8 cellular contexts compared by ENCODE assay signal in genomic region chr9:94639045-94639995, GRCh38. TPM values are rescaled to one million over a fixed set of nuclear protein-coding genes. Genes with fewer than 3 reads are reported as not detected.
DNase-seq lines count a peak whose midpoint lies in the region; ATAC-seq and TF ChIP-seq lines count a peak whose summit lies in the region.

FBP1 (minus strand) TSS chr9:94639518; CDS start chr9:94639310, 208 bp downstream.

- peak in 4 of 5 donors; percentile 16 to 20 (median 17) for DNase-seq in CD4-positive, alpha-beta memory T cell
- peak; percentile 59 for DNase-seq in WTC11 (ENCODE audit: low spot score)
- DNase-seq in colonic mucosa = peak; percentile 83
- peak; percentile 92 for DNase-seq in lower lobe of right lung
- DNase-seq in stimulated activated CD8-positive, alpha-beta memory T cell treated with anti-CD3 and anti-CD28 coated beads, Interleukin-4, amount 100 ng/mL, for 24 hours (ENCODE audit: low read depth) = peak; percentile 34
- DNase-seq in NCI-H2171 treated with DMSO at 0.1 percent for 48 hours (lab: John Stamatoyannopoulos, UW) = no peak

- H3K4me3 ChIP-seq in CD4-positive, alpha-beta memory T cell (ENCODE audit: low read length in 2 of 2) = peak within 1 kb of the TSS; percentile 42 to 69
- peak within 1 kb of the TSS; percentile 77 for H3K4me3 ChIP-seq in colonic mucosa
- H3K4me3 ChIP-seq in lower lobe of right lung = peak within 1 kb of the TSS; percentile 82

- TF ChIP-seq CTCF in WTC11 (IDR thresholded peaks at IDR 0.05) (no peak), colonic mucosa (IDR thresholded peaks at IDR 0.05) (no peak), lower lobe of right lung (IDR thresholded peaks at IDR 0.05) (no peak)

- CTCF ChIA-PET in CD4-positive, alpha-beta memory T cell (lab: Charles Lee; ENCODE audit: partially characterized antibody) = interaction anchor here (0.5 to 1.3 kb wide), 6 partner anchors 10 to 492 kb away, joined by 3 to 15 read pairs (median 3); no protein-coding TSS in a partner anchor
- CTCF ChIA-PET in WTC11 (lab: Charles Lee) = interaction anchor here (0.8 to 2.7 kb wide), 7 partner anchors 12 to 492 kb away, joined by 3 to 11 read pairs (median 4); no protein-coding TSS in a partner anchor

- intact Hi-C loops in CD4-positive, alpha-beta memory T cell (cut with micrococcal nuclease) = no loop called here
- intact Hi-C loops in colonic mucosa (cut with DNase I) = no loop called here
- intact Hi-C loops in lower lobe of right lung (cut with DNase I) = no loop called here

- no peaks in the 10 kb centered on the region for H3K9me3 Mint-ChIP-seq in CD4-positive, alpha-beta memory T cell
- no peaks in the 10 kb centered on the region for H3K9me3 Mint-ChIP-seq in WTC11

- peak within 1 kb of the TSS; percentile 65 to 83 for H3K9ac ChIP-seq in colonic mucosa (ENCODE audit: low read depth in 2 of 2, low read length in 2 of 2)

- peaks cover 11% of the 10 kb centered on the region for H3K4me1 ChIP-seq in CD4-positive, alpha-beta memory T cell (ENCODE audit: insufficient read depth, low read length)
- H3K4me1 ChIP-seq in colonic mucosa (no peaks in the 10 kb centered on the region), lower lobe of right lung (peaks cover 34% of the 10 kb centered on the region)

- H3K4me3 Mint-ChIP-seq in CD4-positive, alpha-beta memory T cell = peak within 1 kb of the TSS; percentile 92 to 98 (median 97)
- peak within 1 kb of the TSS; percentile 70 for H3K4me3 Mint-ChIP-seq in WTC11

- peaks cover 8 to 18% (median 14%) of the 10 kb centered on the region in 4 donors for H3K4me1 Mint-ChIP-seq in CD4-positive, alpha-beta memory T cell
- H3K4me1 Mint-ChIP-seq in WTC11 = peaks cover 20% of the 10 kb centered on the region

- no peaks in the 10 kb centered on the region for H3K9me3 ChIP-seq in CD4-positive, alpha-beta memory T cell (ENCODE audit: control insufficient read depth in 1 of 2, low read length in 2 of 2)
- H3K9me3 ChIP-seq in colonic mucosa (no peaks in the 10 kb centered on the region), lower lobe of right lung (no peaks in the 10 kb centered on the region)

- ATAC-seq in HG02798 (IDR thresholded peaks at IDR 0.05; ENCODE audit: poor library complexity, unreplicated experiment) (peak; percentile 34), WTC11 (peak; percentile 53), lower lobe of right lung (peak; percentile 87 to 89), GM21526 (IDR thresholded peaks at IDR 0.05; ENCODE audit: low FRiP score, unreplicated experiment) (no peak)

- peaks cover 4 to 5% of the 10 kb centered on the region in 2 donors for H3K27me3 Mint-ChIP-seq in CD4-positive, alpha-beta memory T cell
- peaks cover 84% of the 10 kb centered on the region for H3K27me3 Mint-ChIP-seq in WTC11 (ENCODE audit: low read depth)

- H3K27ac Mint-ChIP-seq in CD4-positive, alpha-beta memory T cell = peak within 1 kb of the TSS; percentile 32 to 93 (median 85)
- no peak within 1 kb of the TSS for H3K27ac Mint-ChIP-seq in WTC11

- no peaks in the 10 kb centered on the region for H3K27me3 ChIP-seq in CD4-positive, alpha-beta memory T cell (ENCODE audit: insufficient read depth, low read length)
- H3K27me3 ChIP-seq in colonic mucosa (no peaks in the 10 kb centered on the region), lower lobe of right lung (ENCODE audit: low read depth) (no peaks in the 10 kb centered on the region)

- peaks cover 0 to 8% of the 10 kb centered on the region in 2 donors for H3K36me3 Mint-ChIP-seq in CD4-positive, alpha-beta memory T cell
- peaks cover under 1% of the 10 kb centered on the region; the same call in 1 of the 2 replicates for H3K36me3 Mint-ChIP-seq in WTC11

- POLR2A ChIA-PET in CD4-positive, alpha-beta memory T cell (lab: Charles Lee; ENCODE audit: partially characterized antibody) = interaction anchor here (0.6 to 1.9 kb wide), 3 partner anchors 17 to 87 kb away, joined by 3 to 11 read pairs (median 3); partner anchors contain the start of gene AOPEP
- POLR2A ChIA-PET in WTC11 (lab: Charles Lee) = no interaction called here

- H3K27ac ChIP-seq in CD4-positive, alpha-beta memory T cell (ENCODE audit: low read depth, low read length) = peak within 1 kb of the TSS; percentile 30
- H3K27ac ChIP-seq in colonic mucosa (peak within 1 kb of the TSS; percentile 55), lower lobe of right lung (peak within 1 kb of the TSS; percentile 86)

- H3K36me3 ChIP-seq in CD4-positive, alpha-beta memory T cell (ENCODE audit: insufficient read depth, low read length) = no peaks in the 10 kb centered on the region
- no peaks in the 10 kb centered on the region for H3K36me3 ChIP-seq in colonic mucosa
- no peaks in the 10 kb centered on the region for H3K36me3 ChIP-seq in lower lobe of right lung

TF ChIP-seq in WTC11, 78 proteins besides CTCF, POLR2A, EP300 and RAD21 (continues in another document):
- peak; percentile 47 for TF ChIP-seq MAX (CRISPR knock-in tag; IDR thresholded peaks at IDR 0.05)
- TF ChIP-seq ETV6 (CRISPR knock-in tag; IDR thresholded peaks at IDR 0.05) = peak; percentile 23; the same call in 1 of the 2 replicates
- TF ChIP-seq ATF6 (CRISPR knock-in tag; IDR thresholded peaks at IDR 0.05) = no peak
- no peak for TF ChIP-seq JAZF1 (CRISPR knock-in tag; IDR thresholded peaks at IDR 0.05)
- TF ChIP-seq GTF2I (CRISPR knock-in tag; conservative IDR thresholded peaks at IDR 0.05) = no peak
- peak; percentile 51; the same call in 1 of the 2 replicates for TF ChIP-seq ESRRA (CRISPR knock-in tag; IDR thresholded peaks at IDR 0.05; ENCODE audit: borderline replicate concordance)
- TF ChIP-seq FOXK1 (CRISPR knock-in tag; IDR thresholded peaks at IDR 0.05) = 0 out of 2 replicates have a peak, but pooled peaks have one; percentile 22
- no peak for TF ChIP-seq ZNF219 (CRISPR knock-in tag; IDR thresholded peaks at IDR 0.05; ENCODE audit: borderline replicate concordance)
- TF ChIP-seq EMX1 (CRISPR knock-in tag; IDR thresholded peaks at IDR 0.05) = no peak
- TF ChIP-seq, protein P1, sequence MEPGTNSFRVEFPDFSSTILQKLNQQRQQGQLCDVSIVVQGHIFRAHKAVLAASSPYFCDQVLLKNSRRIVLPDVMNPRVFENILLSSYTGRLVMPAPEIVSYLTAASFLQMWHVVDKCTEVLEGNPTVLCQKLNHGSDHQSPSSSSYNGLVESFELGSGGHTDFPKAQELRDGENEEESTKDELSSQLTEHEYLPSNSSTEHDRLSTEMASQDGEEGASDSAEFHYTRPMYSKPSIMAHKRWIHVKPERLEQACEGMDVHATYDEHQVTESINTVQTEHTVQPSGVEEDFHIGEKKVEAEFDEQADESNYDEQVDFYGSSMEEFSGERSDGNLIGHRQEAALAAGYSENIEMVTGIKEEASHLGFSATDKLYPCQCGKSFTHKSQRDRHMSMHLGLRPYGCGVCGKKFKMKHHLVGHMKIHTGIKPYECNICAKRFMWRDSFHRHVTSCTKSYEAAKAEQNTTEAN (CRISPR knock-in tag; IDR thresholded peaks at IDR 0.05) = no peak
- peak; percentile 77; the same call in 1 of the 2 replicates for TF ChIP-seq RELA (CRISPR knock-in tag; IDR thresholded peaks at IDR 0.05; ENCODE audit: borderline replicate concordance)
- TF ChIP-seq CBFB (CRISPR knock-in tag; IDR thresholded peaks at IDR 0.05; ENCODE audit: low read depth) = no peak
- TF ChIP-seq, protein P2, sequence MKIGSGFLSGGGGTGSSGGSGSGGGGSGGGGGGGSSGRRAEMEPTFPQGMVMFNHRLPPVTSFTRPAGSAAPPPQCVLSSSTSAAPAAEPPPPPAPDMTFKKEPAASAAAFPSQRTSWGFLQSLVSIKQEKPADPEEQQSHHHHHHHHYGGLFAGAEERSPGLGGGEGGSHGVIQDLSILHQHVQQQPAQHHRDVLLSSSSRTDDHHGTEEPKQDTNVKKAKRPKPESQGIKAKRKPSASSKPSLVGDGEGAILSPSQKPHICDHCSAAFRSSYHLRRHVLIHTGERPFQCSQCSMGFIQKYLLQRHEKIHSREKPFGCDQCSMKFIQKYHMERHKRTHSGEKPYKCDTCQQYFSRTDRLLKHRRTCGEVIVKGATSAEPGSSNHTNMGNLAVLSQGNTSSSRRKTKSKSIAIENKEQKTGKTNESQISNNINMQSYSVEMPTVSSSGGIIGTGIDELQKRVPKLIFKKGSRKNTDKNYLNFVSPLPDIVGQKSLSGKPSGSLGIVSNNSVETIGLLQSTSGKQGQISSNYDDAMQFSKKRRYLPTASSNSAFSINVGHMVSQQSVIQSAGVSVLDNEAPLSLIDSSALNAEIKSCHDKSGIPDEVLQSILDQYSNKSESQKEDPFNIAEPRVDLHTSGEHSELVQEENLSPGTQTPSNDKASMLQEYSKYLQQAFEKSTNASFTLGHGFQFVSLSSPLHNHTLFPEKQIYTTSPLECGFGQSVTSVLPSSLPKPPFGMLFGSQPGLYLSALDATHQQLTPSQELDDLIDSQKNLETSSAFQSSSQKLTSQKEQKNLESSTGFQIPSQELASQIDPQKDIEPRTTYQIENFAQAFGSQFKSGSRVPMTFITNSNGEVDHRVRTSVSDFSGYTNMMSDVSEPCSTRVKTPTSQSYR (CRISPR knock-in tag; IDR thresholded peaks at IDR 0.05) = peak; percentile 46; the same call in 1 of the 2 replicates
- TF ChIP-seq, protein P3, sequence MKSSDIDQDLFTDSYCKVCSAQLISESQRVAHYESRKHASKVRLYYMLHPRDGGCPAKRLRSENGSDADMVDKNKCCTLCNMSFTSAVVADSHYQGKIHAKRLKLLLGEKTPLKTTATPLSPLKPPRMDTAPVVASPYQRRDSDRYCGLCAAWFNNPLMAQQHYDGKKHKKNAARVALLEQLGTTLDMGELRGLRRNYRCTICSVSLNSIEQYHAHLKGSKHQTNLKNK (CRISPR knock-in tag; IDR thresholded peaks at IDR 0.05) = no peak

RNA-seq across cellular contexts. Expression of gene FBP1, which starts in this region (rescaled TPM):
- total RNA-seq in CD4-positive, alpha-beta memory T cell = 1 to 10 TPM; 6.3 to 9.2 TPM
- polyA plus RNA-seq in CD4-positive, alpha-beta memory T cell = 1 to 10 TPM; 3.5 to 8.2 TPM
- total RNA-seq in WTC11 (2021) (5.7 to 6.4 TPM (median 5.8 TPM) in 3 replicates), colonic mucosa (10 to 100 TPM; 43.8 to 51.4 TPM), lower lobe of right lung (527 TPM)

Comparison
In these comparisons a context has a peak if more than half of its experiments do, and no peak if none do; other contexts are left out.
1. RNA of gene FBP1 (total RNA-seq): 527 TPM in lower lobe of right lung (single experiment); 43.8 to 51.4 TPM in colonic mucosa, 6.3 to 9.2 TPM in CD4-positive, alpha-beta memory T cell and 5.7 to 6.4 TPM in WTC11; every median in the first group is over 10 times any median in the second.
2. H3K27ac ChIP-seq: peak in every context shown above with its lines; median percentile 86 in lower lobe of right lung; 55 in colonic mucosa; 30 in CD4-positive, alpha-beta memory T cell.
3. Peak in every context shown above with its lines, with median percentiles within 50 percentile points of each other: H3K4me3 ChIP-seq.